Comparison of ENCODE assay signal across 1 cellular context in the genomic region with DNA sequence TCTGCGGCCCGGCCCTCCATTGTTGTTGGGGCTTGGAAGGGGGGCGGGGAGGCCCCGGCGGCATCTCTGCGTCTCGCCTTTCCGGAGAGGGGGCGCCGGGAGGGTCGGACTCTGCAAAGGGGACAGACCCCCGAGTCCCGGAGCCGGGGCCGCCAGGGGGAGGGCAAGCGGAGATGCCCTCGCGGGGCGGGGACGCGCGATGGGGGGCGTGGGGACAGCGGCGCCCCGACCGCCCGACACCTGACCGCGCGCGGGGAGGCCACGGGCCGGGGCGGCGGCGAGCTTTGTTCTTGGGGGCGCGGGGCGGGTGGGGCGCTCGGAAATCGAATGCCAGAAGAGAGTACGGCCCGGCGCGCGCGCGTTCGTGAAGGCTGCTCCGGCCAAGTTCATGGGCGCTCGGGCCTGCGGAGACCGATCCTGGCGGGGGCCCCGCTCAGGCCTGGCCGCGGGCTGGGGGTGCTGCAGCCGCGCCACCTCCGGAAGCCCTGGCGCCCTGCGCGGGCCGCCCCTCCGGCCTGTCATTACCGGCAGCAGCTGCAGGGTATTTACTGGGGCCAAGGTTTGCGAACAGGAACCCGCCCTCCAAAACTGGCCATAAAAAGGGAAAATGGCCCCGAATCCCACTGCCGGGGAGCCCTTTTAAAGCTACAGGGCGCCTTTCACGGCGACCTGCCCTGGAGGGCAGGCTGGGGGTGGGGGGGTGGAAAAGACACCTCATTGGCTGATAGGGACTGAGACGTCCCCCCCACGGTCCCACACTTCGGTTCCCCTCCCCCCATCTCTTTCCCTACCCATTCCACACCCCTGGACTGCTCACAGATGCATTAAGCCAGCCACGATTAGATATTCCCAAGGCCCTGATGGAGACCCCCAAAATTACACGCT.
TF ChIP-seq lines count a peak whose summit lies in the region.

No MANE protein-coding gene starts in this region.

TF ChIP-seq in HEK293, 187 proteins besides CTCF, POLR2A, EP300 and RAD21 (continued from another document and continues in another):
- TF ChIP-seq, protein P1, sequence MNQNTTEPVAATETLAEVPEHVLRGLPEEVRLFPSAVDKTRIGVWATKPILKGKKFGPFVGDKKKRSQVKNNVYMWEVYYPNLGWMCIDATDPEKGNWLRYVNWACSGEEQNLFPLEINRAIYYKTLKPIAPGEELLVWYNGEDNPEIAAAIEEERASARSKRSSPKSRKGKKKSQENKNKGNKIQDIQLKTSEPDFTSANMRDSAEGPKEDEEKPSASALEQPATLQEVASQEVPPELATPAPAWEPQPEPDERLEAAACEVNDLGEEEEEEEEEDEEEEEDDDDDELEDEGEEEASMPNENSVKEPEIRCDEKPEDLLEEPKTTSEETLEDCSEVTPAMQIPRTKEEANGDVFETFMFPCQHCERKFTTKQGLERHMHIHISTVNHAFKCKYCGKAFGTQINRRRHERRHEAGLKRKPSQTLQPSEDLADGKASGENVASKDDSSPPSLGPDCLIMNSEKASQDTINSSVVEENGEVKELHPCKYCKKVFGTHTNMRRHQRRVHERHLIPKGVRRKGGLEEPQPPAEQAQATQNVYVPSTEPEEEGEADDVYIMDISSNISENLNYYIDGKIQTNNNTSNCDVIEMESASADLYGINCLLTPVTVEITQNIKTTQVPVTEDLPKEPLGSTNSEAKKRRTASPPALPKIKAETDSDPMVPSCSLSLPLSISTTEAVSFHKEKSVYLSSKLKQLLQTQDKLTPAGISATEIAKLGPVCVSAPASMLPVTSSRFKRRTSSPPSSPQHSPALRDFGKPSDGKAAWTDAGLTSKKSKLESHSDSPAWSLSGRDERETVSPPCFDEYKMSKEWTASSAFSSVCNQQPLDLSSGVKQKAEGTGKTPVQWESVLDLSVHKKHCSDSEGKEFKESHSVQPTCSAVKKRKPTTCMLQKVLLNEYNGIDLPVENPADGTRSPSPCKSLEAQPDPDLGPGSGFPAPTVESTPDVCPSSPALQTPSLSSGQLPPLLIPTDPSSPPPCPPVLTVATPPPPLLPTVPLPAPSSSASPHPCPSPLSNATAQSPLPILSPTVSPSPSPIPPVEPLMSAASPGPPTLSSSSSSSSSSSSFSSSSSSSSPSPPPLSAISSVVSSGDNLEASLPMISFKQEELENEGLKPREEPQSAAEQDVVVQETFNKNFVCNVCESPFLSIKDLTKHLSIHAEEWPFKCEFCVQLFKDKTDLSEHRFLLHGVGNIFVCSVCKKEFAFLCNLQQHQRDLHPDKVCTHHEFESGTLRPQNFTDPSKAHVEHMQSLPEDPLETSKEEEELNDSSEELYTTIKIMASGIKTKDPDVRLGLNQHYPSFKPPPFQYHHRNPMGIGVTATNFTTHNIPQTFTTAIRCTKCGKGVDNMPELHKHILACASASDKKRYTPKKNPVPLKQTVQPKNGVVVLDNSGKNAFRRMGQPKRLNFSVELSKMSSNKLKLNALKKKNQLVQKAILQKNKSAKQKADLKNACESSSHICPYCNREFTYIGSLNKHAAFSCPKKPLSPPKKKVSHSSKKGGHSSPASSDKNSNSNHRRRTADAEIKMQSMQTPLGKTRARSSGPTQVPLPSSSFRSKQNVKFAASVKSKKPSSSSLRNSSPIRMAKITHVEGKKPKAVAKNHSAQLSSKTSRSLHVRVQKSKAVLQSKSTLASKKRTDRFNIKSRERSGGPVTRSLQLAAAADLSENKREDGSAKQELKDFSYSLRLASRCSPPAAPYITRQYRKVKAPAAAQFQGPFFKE (tag by site-specific recombination; IDR thresholded peaks at IDR 0.05; ENCODE audit: borderline replicate concordance), result no peak
- TF ChIP-seq ZNF529 (tag by site-specific recombination; IDR thresholded peaks at IDR 0.05; ENCODE audit: insufficient replicate concordance), result no peak
- no peak for TF ChIP-seq ZBTB21 (tag by site-specific recombination; IDR thresholded peaks at IDR 0.05)
- TF ChIP-seq SP3 (tag by site-specific recombination; IDR thresholded peaks at IDR 0.05), result peak; percentile 37; the same call in 1 of the 2 replicates
- TF ChIP-seq, protein P2, sequence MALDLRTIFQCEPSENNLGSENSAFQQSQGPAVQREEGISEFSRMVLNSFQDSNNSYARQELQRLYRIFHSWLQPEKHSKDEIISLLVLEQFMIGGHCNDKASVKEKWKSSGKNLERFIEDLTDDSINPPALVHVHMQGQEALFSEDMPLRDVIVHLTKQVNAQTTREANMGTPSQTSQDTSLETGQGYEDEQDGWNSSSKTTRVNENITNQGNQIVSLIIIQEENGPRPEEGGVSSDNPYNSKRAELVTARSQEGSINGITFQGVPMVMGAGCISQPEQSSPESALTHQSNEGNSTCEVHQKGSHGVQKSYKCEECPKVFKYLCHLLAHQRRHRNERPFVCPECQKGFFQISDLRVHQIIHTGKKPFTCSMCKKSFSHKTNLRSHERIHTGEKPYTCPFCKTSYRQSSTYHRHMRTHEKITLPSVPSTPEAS (tag by site-specific recombination; IDR thresholded peaks at IDR 0.05), result no peak
- TF ChIP-seq ZNF610 (tag by site-specific recombination; IDR thresholded peaks at IDR 0.05; ENCODE audit: borderline replicate concordance), result no peak
- peak; percentile 62 for TF ChIP-seq GLIS2 (tag by site-specific recombination; IDR thresholded peaks at IDR 0.05)
- TF ChIP-seq ZNF121 (tag by site-specific recombination; IDR thresholded peaks at IDR 0.05), result no peak
- TF ChIP-seq, protein P3, sequence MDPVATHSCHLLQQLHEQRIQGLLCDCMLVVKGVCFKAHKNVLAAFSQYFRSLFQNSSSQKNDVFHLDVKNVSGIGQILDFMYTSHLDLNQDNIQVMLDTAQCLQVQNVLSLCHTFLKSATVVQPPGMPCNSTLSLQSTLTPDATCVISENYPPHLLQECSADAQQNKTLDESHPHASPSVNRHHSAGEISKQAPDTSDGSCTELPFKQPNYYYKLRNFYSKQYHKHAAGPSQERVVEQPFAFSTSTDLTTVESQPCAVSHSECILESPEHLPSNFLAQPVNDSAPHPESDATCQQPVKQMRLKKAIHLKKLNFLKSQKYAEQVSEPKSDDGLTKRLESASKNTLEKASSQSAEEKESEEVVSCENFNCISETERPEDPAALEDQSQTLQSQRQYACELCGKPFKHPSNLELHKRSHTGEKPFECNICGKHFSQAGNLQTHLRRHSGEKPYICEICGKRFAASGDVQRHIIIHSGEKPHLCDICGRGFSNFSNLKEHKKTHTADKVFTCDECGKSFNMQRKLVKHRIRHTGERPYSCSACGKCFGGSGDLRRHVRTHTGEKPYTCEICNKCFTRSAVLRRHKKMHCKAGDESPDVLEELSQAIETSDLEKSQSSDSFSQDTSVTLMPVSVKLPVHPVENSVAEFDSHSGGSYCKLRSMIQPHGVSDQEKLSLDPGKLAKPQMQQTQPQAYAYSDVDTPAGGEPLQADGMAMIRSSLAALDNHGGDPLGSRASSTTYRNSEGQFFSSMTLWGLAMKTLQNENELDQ (tag by site-specific recombination; IDR thresholded peaks at IDR 0.05; ENCODE audit: low read depth), result no peak
- TF ChIP-seq, protein P4, sequence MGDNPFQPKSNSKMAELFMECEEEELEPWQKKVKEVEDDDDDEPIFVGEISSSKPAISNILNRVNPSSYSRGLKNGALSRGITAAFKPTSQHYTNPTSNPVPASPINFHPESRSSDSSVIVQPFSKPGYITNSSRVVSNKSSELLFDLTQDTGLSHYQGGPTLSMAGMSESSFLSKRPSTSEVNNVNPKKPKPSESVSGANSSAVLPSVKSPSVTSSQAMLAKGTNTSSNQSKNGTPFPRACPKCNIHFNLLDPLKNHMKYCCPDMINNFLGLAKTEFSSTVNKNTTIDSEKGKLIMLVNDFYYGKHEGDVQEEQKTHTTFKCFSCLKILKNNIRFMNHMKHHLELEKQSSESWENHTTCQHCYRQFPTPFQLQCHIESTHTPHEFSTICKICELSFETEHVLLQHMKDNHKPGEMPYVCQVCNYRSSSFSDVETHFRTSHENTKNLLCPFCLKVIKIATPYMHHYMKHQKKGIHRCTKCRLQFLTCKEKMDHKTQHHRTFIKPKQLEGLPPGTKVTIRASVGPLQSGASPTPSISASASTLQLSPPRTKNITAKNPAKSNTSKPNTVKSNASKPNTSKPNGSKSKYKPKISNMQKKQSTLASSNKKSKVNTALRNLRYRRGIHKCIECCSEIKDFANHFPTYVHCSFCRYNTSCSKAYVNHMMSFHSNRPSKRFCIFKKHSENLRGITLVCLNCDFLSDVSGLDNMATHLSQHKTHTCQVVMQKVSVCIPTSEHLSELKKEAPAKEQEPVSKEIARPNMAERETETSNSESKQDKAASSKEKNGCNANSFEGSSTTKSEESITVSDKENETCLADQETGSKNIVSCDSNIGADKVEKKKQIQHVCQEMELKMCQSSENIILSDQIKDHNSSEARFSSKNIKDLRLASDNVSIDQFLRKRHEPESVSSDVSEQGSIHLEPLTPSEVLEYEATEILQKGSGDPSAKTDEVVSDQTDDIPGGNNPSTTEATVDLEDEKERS (tag by site-specific recombination; IDR thresholded peaks at IDR 0.05), result no peak
- TF ChIP-seq ZNF211 (tag by site-specific recombination; IDR thresholded peaks at IDR 0.05; ENCODE audit: low read depth), result no peak
- TF ChIP-seq FEZF1 (tag by site-specific recombination; IDR thresholded peaks at IDR 0.05), result no peak
- TF ChIP-seq ZNF596 (tag by site-specific recombination; IDR thresholded peaks at IDR 0.05), result no peak
- TF ChIP-seq, protein P5, sequence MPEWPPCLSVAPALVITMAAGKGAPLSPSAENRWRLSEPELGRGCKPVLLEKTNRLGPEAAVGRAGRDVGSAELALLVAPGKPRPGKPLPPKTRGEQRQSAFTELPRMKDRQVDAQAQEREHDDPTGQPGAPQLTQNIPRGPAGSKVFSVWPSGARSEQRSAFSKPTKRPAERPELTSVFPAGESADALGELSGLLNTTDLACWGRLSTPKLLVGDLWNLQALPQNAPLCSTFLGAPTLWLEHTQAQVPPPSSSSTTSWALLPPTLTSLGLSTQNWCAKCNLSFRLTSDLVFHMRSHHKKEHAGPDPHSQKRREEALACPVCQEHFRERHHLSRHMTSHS (tag by site-specific recombination; IDR thresholded peaks at IDR 0.05), result no peak
- no peak; the same call in 1 of the 2 replicates for TF ChIP-seq YY1 (tag by site-specific recombination; IDR thresholded peaks at IDR 0.05)
- no peak for TF ChIP-seq ZNF248 (tag by site-specific recombination; IDR thresholded peaks at IDR 0.05)
- no peak for TF ChIP-seq ZNF521 (tag by site-specific recombination; IDR thresholded peaks at IDR 0.05)
- TF ChIP-seq, protein P6, sequence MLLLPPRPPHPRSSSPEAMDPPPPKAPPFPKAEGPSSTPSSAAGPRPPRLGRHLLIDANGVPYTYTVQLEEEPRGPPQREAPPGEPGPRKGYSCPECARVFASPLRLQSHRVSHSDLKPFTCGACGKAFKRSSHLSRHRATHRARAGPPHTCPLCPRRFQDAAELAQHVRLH (tag by site-specific recombination; IDR thresholded peaks at IDR 0.05), result no peak
- TF ChIP-seq ZNF133 (tag by site-specific recombination; IDR thresholded peaks at IDR 0.05), result no peak
- no peak for TF ChIP-seq ZNF140 (tag by site-specific recombination; IDR thresholded peaks at IDR 0.05)
- TF ChIP-seq SALL2 (tag by site-specific recombination; IDR thresholded peaks at IDR 0.05; ENCODE audit: borderline replicate concordance), result no peak
- no peak for TF ChIP-seq GLI4 (tag by site-specific recombination; IDR thresholded peaks at IDR 0.05)
- TF ChIP-seq KLF1 (tag by site-specific recombination; IDR thresholded peaks at IDR 0.05), result no peak
- TF ChIP-seq, protein P7, sequence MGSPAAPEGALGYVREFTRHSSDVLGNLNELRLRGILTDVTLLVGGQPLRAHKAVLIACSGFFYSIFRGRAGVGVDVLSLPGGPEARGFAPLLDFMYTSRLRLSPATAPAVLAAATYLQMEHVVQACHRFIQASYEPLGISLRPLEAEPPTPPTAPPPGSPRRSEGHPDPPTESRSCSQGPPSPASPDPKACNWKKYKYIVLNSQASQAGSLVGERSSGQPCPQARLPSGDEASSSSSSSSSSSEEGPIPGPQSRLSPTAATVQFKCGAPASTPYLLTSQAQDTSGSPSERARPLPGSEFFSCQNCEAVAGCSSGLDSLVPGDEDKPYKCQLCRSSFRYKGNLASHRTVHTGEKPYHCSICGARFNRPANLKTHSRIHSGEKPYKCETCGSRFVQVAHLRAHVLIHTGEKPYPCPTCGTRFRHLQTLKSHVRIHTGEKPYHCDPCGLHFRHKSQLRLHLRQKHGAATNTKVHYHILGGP (tag by site-specific recombination; IDR thresholded peaks at IDR 0.05), result no peak
- TF ChIP-seq ZEB2 (tag by site-specific recombination; IDR thresholded peaks at IDR 0.05), result no peak
- TF ChIP-seq KLF8 (tag by site-specific recombination; IDR thresholded peaks at IDR 0.05), result no peak
- no peak for TF ChIP-seq ZNF19 (tag by site-specific recombination; IDR thresholded peaks at IDR 0.05; ENCODE audit: low read depth)
- TF ChIP-seq RBAK (tag by site-specific recombination; IDR thresholded peaks at IDR 0.05), result no peak
- TF ChIP-seq ZNF132 (tag by site-specific recombination; IDR thresholded peaks at IDR 0.05; ENCODE audit: borderline replicate concordance), result no peak
- TF ChIP-seq, protein P8, sequence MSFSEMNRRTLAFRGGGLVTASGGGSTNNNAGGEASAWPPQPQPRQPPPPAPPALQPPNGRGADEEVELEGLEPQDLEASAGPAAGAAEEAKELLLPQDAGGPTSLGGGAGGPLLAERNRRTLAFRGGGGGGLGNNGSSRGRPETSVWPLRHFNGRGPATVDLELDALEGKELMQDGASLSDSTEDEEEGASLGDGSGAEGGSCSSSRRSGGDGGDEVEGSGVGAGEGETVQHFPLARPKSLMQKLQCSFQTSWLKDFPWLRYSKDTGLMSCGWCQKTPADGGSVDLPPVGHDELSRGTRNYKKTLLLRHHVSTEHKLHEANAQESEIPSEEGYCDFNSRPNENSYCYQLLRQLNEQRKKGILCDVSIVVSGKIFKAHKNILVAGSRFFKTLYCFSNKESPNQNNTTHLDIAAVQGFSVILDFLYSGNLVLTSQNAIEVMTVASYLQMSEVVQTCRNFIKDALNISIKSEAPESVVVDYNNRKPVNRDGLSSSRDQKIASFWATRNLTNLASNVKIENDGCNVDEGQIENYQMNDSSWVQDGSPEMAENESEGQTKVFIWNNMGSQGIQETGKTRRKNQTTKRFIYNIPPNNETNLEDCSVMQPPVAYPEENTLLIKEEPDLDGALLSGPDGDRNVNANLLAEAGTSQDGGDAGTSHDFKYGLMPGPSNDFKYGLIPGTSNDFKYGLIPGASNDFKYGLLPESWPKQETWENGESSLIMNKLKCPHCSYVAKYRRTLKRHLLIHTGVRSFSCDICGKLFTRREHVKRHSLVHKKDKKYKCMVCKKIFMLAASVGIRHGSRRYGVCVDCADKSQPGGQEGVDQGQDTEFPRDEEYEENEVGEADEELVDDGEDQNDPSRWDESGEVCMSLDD (tag by site-specific recombination; IDR thresholded peaks at IDR 0.05), result peak; percentile 57; the same call in 1 of the 2 replicates
- TF ChIP-seq, protein P9, sequence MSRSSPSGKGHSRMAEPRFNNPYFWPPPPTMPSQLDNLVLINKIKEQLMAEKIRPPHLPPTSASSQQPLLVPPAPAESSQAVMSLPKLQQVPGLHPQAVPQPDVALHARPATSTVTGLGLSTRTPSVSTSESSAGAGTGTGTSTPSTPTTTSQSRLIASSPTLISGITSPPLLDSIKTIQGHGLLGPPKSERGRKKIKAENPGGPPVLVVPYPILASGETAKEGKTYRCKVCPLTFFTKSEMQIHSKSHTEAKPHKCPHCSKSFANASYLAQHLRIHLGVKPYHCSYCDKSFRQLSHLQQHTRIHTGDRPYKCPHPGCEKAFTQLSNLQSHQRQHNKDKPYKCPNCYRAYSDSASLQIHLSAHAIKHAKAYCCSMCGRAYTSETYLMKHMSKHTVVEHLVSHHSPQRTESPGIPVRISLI (tag by site-specific recombination; IDR thresholded peaks at IDR 0.05), result no peak
- 0 out of 2 replicates have a peak, but pooled peaks have one; percentile 18 for TF ChIP-seq ZSCAN30 (tag by site-specific recombination; IDR thresholded peaks at IDR 0.05)
- no peak for TF ChIP-seq ZNF837 (tag by site-specific recombination; IDR thresholded peaks at IDR 0.05)
- no peak for TF ChIP-seq HOXD13 (CRISPR knock-in tag; IDR thresholded peaks at IDR 0.05; ENCODE audit: borderline replicate concordance)
- no peak for TF ChIP-seq ZNF555 (tag by site-specific recombination; conservative IDR thresholded peaks at IDR 0.05)
